Comparison of ENCODE assay signal across 26 cellular contexts in genomic region chr2:114113527-114113926, GRCh38.
"Had no signal": no experiment of that assay in that cellular context is flagged by ENCODE, and none has a peak within 500 bp of the region (broad histone marks: within the 10 kb centered on the region; RNA-seq: fewer than 3 reads in every experiment).

No MANE protein-coding gene starts in this region.

- H3K36me3 Mint-ChIP-seq: natural killer cell had no signal

- H3K27ac ChIP-seq: dorsolateral prefrontal cortex, epithelial cell of prostate, esophagus muscularis mucosa, foreskin keratinocyte, gastroesophageal sphincter, heart right ventricle, lower lobe of right lung, neutrophil, pancreas, thyroid gland, vagina had no signal

- H3K27ac Mint-ChIP-seq: natural killer cell; stimulated activated naive CD8-positive, alpha-beta T cell treated with anti-CD3 and anti-CD28 coated beads, Interleukin-15, amount 100 ng/mL, for 72 hours had no signal

- ATAC-seq: foreskin keratinocyte; gastroesophageal sphincter; heart right ventricle; left ventricle myocardium superior; lower lobe of right lung; natural killer cell; pancreas; sciatic nerve; stimulated activated naive CD8-positive, alpha-beta T cell treated with anti-CD3 and anti-CD28 coated beads, Interleukin-15, amount 100 ng/mL, for 72 hours had no signal

- DNase-seq: dorsolateral prefrontal cortex; effector CD4-positive, alpha-beta T cell; foreskin keratinocyte; heart right ventricle; hippocampal formation; left ventricle myocardium superior; lower lobe of right lung; natural killer cell; pancreas; stimulated activated CD4-positive, alpha-beta T cell treated with anti-CD3 and anti-CD28 coated beads, Interleukin-12 subunit alpha, Interleukin-12 subunit beta, amount 100 ng/mL, for 4 hours; stimulated activated CD4-positive, alpha-beta T cell treated with anti-CD3 and anti-CD28 coated beads, Interleukin-1b, Interleukin-23, amount 100 ng/mL, for 48 hours; stimulated activated CD4-positive, alpha-beta T cell treated with anti-CD3 and anti-CD28 coated beads, Interleukin-4, amount 100 ng/mL, for 1 hour; stimulated activated CD8-positive, alpha-beta memory T cell treated with anti-CD3 and anti-CD28 coated beads, Interleukin-4, amount 100 ng/mL, for 48 hours; stimulated activated naive CD4-positive, alpha-beta T cell; stimulated activated naive CD8-positive, alpha-beta T cell treated with anti-CD3 and anti-CD28 coated beads, Interleukin-15, amount 100 ng/mL, for 72 hours; thyroid gland; trophoblast cell had no signal

- H3K4me3 Mint-ChIP-seq: natural killer cell; stimulated activated naive CD8-positive, alpha-beta T cell treated with anti-CD3 and anti-CD28 coated beads, Interleukin-15, amount 100 ng/mL, for 72 hours had no signal

- H3K4me1 ChIP-seq: esophagus muscularis mucosa, foreskin keratinocyte, gastroesophageal sphincter, heart right ventricle, lower lobe of right lung, pancreas, vagina had no signal

- H3K9me3 Mint-ChIP-seq: natural killer cell; stimulated activated naive CD8-positive, alpha-beta T cell treated with anti-CD3 and anti-CD28 coated beads, Interleukin-15, amount 100 ng/mL, for 72 hours had no signal

- H3K27me3 ChIP-seq: dorsolateral prefrontal cortex, esophagus muscularis mucosa, foreskin keratinocyte, gastroesophageal sphincter, heart right ventricle, neutrophil, pancreas, thyroid gland, vagina had no signal

- H3K9me3 ChIP-seq: esophagus muscularis mucosa, gastroesophageal sphincter, heart right ventricle, lower lobe of right lung, neutrophil, pancreas, thyroid gland, vagina had no signal

- H3K4me3 ChIP-seq: dorsolateral prefrontal cortex, esophagus muscularis mucosa, gastroesophageal sphincter, heart right ventricle, lower lobe of right lung, pancreas, smooth muscle cell, thyroid gland, vagina had no signal

- H3K4me2 ChIP-seq: smooth muscle cell had no signal

- H3K4me1 Mint-ChIP-seq: natural killer cell; stimulated activated naive CD8-positive, alpha-beta T cell treated with anti-CD3 and anti-CD28 coated beads, Interleukin-15, amount 100 ng/mL, for 72 hours had no signal

- H3K36me3 ChIP-seq: esophagus muscularis mucosa, gastroesophageal sphincter, heart right ventricle, lower lobe of right lung, neutrophil, pancreas, thyroid gland, vagina had no signal

- FAIRE-seq: colon, keratinocyte, pancreas had no signal
